In genomic region chr10:94645285-94645684, GRCh38 we compare ENCODE assay signal across 20 cellular contexts. TPM values are rescaled to one million over a fixed set of nuclear protein-coding genes. Genes with fewer than 3 reads are reported as not detected.
DNase-seq lines count a peak whose midpoint lies in the region; ATAC-seq and TF ChIP-seq lines count a peak whose summit lies in the region.
"Had no signal": no experiment of that assay in that cellular context is flagged by ENCODE, and none has a peak within 500 bp of the region (broad histone marks: within the 10 kb centered on the region; RNA-seq: fewer than 3 reads in every experiment).

No MANE protein-coding gene starts in this region.

- H3K27ac Mint-ChIP-seq in stimulated activated memory B cell treated with anti-CD40 and anti-IgM and Interleukin-4, amounts not matched to agents 10 μg/mL and 1 μg/mL and 100 μg/mL, for 72 hours = no peak overlapping the region
- H3K27ac Mint-ChIP-seq in naive thymus-derived CD8-positive, alpha-beta T cell = no peak overlapping the region
- no peak overlapping the region for H3K27ac Mint-ChIP-seq in T-helper 2 cell treated with Interferon-gamma antibody and Interleukin-4, amounts not matched to agents 5 μg/mL and 100 μg/mL, for 36 hours
- H3K27ac Mint-ChIP-seq: neural progenitor cell had no signal

- H3K4me3 ChIP-seq in WERI-Rb-1 (ENCODE audit: low read depth, low read length) = no peak overlapping the region
- H3K4me3 ChIP-seq: GM23248, neural progenitor cell had no signal

- H3K36me3 Mint-ChIP-seq in stimulated activated memory B cell treated with anti-CD40 and anti-IgM and Interleukin-4, amounts not matched to agents 10 μg/mL and 1 μg/mL and 100 μg/mL, for 72 hours = no peaks in the 10 kb centered on the region
- H3K36me3 Mint-ChIP-seq in naive thymus-derived CD8-positive, alpha-beta T cell = no peaks in the 10 kb centered on the region
- H3K36me3 Mint-ChIP-seq in T-helper 2 cell treated with Interferon-gamma antibody and Interleukin-4, amounts not matched to agents 5 μg/mL and 100 μg/mL, for 36 hours (ENCODE audit: low read depth) = no peaks in the 10 kb centered on the region
- H3K36me3 Mint-ChIP-seq: neural progenitor cell had no signal

- no peaks in the 10 kb centered on the region for H3K27me3 ChIP-seq in WERI-Rb-1 (ENCODE audit: insufficient read depth, low read depth, severe bottlenecking)
- H3K27me3 ChIP-seq: neural progenitor cell had no signal

- peaks cover 14% of the 10 kb centered on the region for H3K27me3 Mint-ChIP-seq in stimulated activated memory B cell treated with anti-CD40 and anti-IgM and Interleukin-4, amounts not matched to agents 10 μg/mL and 1 μg/mL and 100 μg/mL, for 72 hours
- H3K27me3 Mint-ChIP-seq in naive thymus-derived CD8-positive, alpha-beta T cell = peaks cover 0 to 4% (median 2%) of the 10 kb centered on the region in 5 donors
- H3K27me3 Mint-ChIP-seq in T-helper 2 cell treated with Interferon-gamma antibody and Interleukin-4, amounts not matched to agents 5 μg/mL and 100 μg/mL, for 36 hours (ENCODE audit: low read depth) = no peaks in the 10 kb centered on the region

- ATAC-seq in GM18907 (IDR thresholded peaks at IDR 0.05; ENCODE audit: unreplicated experiment) = peak; percentile 82
- ATAC-seq in GM21515 (IDR thresholded peaks at IDR 0.05; ENCODE audit: unreplicated experiment) = peak; percentile 88
- ATAC-seq in HG02885 (IDR thresholded peaks at IDR 0.05; ENCODE audit: poor library complexity, unreplicated experiment) = peak; percentile 93
- ATAC-seq in stimulated activated memory B cell treated with anti-CD40 and anti-IgM and Interleukin-4, amounts not matched to agents 10 μg/mL and 1 μg/mL and 100 μg/mL, for 72 hours = peak; percentile 68
- ATAC-seq in naive thymus-derived CD8-positive, alpha-beta T cell = no peak
- ATAC-seq: esophagus mucosa had no signal

- H3K4me1 Mint-ChIP-seq in stimulated activated memory B cell treated with anti-CD40 and anti-IgM and Interleukin-4, amounts not matched to agents 10 μg/mL and 1 μg/mL and 100 μg/mL, for 72 hours = no peaks in the 10 kb centered on the region
- no peaks in the 10 kb centered on the region for H3K4me1 Mint-ChIP-seq in naive thymus-derived CD8-positive, alpha-beta T cell
- no peaks in the 10 kb centered on the region for H3K4me1 Mint-ChIP-seq in T-helper 2 cell treated with Interferon-gamma antibody and Interleukin-4, amounts not matched to agents 5 μg/mL and 100 μg/mL, for 36 hours (ENCODE audit: low read depth)
- H3K4me1 Mint-ChIP-seq: neural progenitor cell had no signal

- DNase-seq in naive thymus-derived CD8-positive, alpha-beta T cell = no peak
- DNase-seq in NCI-H2029 treated with DMSO at 0.1 percent for 48 hours (lab: John Stamatoyannopoulos, UW) (no peak), WERI-Rb-1 (no peak)
- DNase-seq in T-helper 2 cell treated with Interferon-gamma antibody and Interleukin-4, amounts not matched to agents 5 μg/mL and 100 μg/mL, for 36 hours (ENCODE audit: low spot score) = no peak
- DNase-seq: activated naive CD4-positive, alpha-beta T cell; C1 segment of cervical spinal cord; dermis blood vessel endothelial cell; DMS53; GM23248; Kasumi-1; NCI-H1417; NCI-H446 treated with DMSO at 0.1 percent for 48 hours; stimulated activated CD4-positive, alpha-beta T cell treated with anti-CD3 and anti-CD28 coated beads, Interleukin-15, amount 100 ng/mL, for 24 hours had no signal

- no peak for TF ChIP-seq CTCF in WERI-Rb-1 (IDR thresholded peaks at IDR 0.05; ENCODE audit: low read depth, low read length)

- H3K9me3 ChIP-seq in WERI-Rb-1 (ENCODE audit: severe bottlenecking) = no peaks in the 10 kb centered on the region

- no peaks in the 10 kb centered on the region for H3K36me3 ChIP-seq in WERI-Rb-1
- H3K36me3 ChIP-seq: neural progenitor cell had no signal

- H3K4me3 Mint-ChIP-seq in stimulated activated memory B cell treated with anti-CD40 and anti-IgM and Interleukin-4, amounts not matched to agents 10 μg/mL and 1 μg/mL and 100 μg/mL, for 72 hours = no peak overlapping the region
- no peak overlapping the region for H3K4me3 Mint-ChIP-seq in naive thymus-derived CD8-positive, alpha-beta T cell
- no peak overlapping the region for H3K4me3 Mint-ChIP-seq in T-helper 2 cell treated with Interferon-gamma antibody and Interleukin-4, amounts not matched to agents 5 μg/mL and 100 μg/mL, for 36 hours
- H3K4me3 Mint-ChIP-seq: neural progenitor cell had no signal

- POLR2A ChIA-PET in naive thymus-derived CD8-positive, alpha-beta T cell (lab: Charles Lee) = no interaction called here

- no peak overlapping the region for H3K27ac ChIP-seq in WERI-Rb-1
- H3K27ac ChIP-seq: GM23248, neural progenitor cell had no signal

- H3K9me3 Mint-ChIP-seq in stimulated activated memory B cell treated with anti-CD40 and anti-IgM and Interleukin-4, amounts not matched to agents 10 μg/mL and 1 μg/mL and 100 μg/mL, for 72 hours = no peaks in the 10 kb centered on the region
- H3K9me3 Mint-ChIP-seq in naive thymus-derived CD8-positive, alpha-beta T cell = peaks cover 0 to 3% (median 0%) of the 10 kb centered on the region in 9 donors
- no peaks in the 10 kb centered on the region for H3K9me3 Mint-ChIP-seq in T-helper 2 cell treated with Interferon-gamma antibody and Interleukin-4, amounts not matched to agents 5 μg/mL and 100 μg/mL, for 36 hours
- H3K9me3 Mint-ChIP-seq: neural progenitor cell had no signal

RNA-seq across cellular contexts. Expression of gene CYP2C18, which starts 38.2 kb away (rescaled TPM):
- total RNA-seq in naive thymus-derived CD8-positive, alpha-beta T cell = not detected
- not detected for polyA plus RNA-seq in naive thymus-derived CD8-positive, alpha-beta T cell
- total RNA-seq: dermis blood vessel endothelial cell, GM23248, subcutaneous adipose tissue had no signal
- polyA plus RNA-seq: GM23248 had no signal

Comparison
In these comparisons a context has a peak if more than half of its experiments do, and no peak if none do; other contexts are left out.
1. ATAC-seq: peak in GM18907 (single experiment), GM21515 (single experiment), HG02885 (single experiment) and stimulated activated memory B cell treated with anti-CD40 and anti-IgM and Interleukin-4, amounts not matched to agents 10 μg/mL and 1 μg/mL and 100 μg/mL, for 72 hours (single experiment); none in naive thymus-derived CD8-positive, alpha-beta T cell (0 of 2).